ENCODE assay signal across 17 cellular contexts in the genomic region with DNA sequence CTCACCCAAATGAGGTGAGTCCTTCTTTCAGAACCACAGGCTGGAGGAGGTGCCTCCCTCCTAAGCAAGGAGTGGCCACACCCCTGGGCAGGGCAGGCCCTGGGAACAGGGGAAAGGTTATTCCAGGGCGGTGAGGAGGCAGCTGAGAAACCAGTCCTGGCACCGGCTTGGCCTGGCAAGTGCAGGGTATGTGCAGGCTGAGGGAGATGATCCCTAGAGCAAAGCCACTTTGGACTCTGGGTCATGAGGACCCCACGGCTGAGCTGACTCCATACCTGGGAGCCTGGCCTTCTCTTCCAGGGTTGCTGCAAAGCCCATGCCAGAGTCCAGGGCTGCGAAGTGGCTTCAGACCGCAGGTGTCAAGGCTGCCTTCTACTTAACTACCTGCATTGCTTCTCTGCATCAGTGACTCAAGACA. TPM values are rescaled to one million over a fixed set of nuclear protein-coding genes. Genes with fewer than 3 reads are reported as not detected.
DNase-seq lines count a peak whose midpoint lies in the region; ATAC-seq and TF ChIP-seq lines count a peak whose summit lies in the region.
"Had no signal": no experiment of that assay in that cellular context is flagged by ENCODE, and none has a peak within 500 bp of the region (broad histone marks: within the 10 kb centered on the region; RNA-seq: fewer than 3 reads in every experiment).

No MANE protein-coding gene starts in this region.

- intact Hi-C loops in CD4-positive, alpha-beta T cell (cut with DNase I, micrococcal nuclease): loop anchor here in 1 of 2 experiments (10.0 kb wide), 2 partner anchors 144 to 494 kb away; a partner anchor contains a TSS
- intact Hi-C loops in Right ventricle myocardium superior (cut with DNase I): no loop called here
- intact Hi-C loops in natural killer cell (cut with micrococcal nuclease): loop anchor here (10.0 kb wide), 1 partner anchor 434 kb away; no protein-coding TSS in a partner anchor

- H3K9me3 ChIP-seq in CD4-positive, alpha-beta T cell (ENCODE audit: control insufficient read depth, low read length): no peaks in the 10 kb centered on the region
- no peaks in the 10 kb centered on the region for H3K9me3 ChIP-seq in Peyer's patch

- H3K9me3 Mint-ChIP-seq in CD4-positive, alpha-beta T cell: peaks cover 11% of the 10 kb centered on the region
- H3K9me3 Mint-ChIP-seq in natural killer cell: peaks cover 2 to 3% of the 10 kb centered on the region in 2 donors

- POLR2A ChIA-PET in CD4-positive, alpha-beta T cell (lab: Charles Lee): no interaction called here
- POLR2A ChIA-PET in HEK293T (lab: Yijun Ruan, JAX): no interaction called here

- CTCF ChIA-PET in CD4-positive, alpha-beta T cell (lab: Charles Lee): no interaction called here
- CTCF ChIA-PET in HEK293T (lab: Yijun Ruan, JAX): interaction anchor here (0.6 kb wide), 1 partner anchor 100 kb away, joined by 3 read pairs; no protein-coding TSS in a partner anchor

- no peaks in the 10 kb centered on the region for H3K27me3 ChIP-seq in CD4-positive, alpha-beta T cell (ENCODE audit: control insufficient read depth, insufficient read depth, low read length)
- H3K27me3 ChIP-seq in Peyer's patch: no peaks in the 10 kb centered on the region

- no peaks in the 10 kb centered on the region for H3K4me1 ChIP-seq in Peyer's patch

- H3K4me1 Mint-ChIP-seq in CD4-positive, alpha-beta T cell (ENCODE audit: low read depth): peaks cover 9% of the 10 kb centered on the region
- H3K4me1 Mint-ChIP-seq in natural killer cell: peaks cover 7% of the 10 kb centered on the region in 2 donors

- peaks cover 21% of the 10 kb centered on the region for H3K36me3 Mint-ChIP-seq in CD4-positive, alpha-beta T cell (ENCODE audit: low read depth)
- H3K36me3 Mint-ChIP-seq in natural killer cell: peaks cover 7% of the 10 kb centered on the region

- H3K4me3 Mint-ChIP-seq in CD4-positive, alpha-beta T cell: no peak overlapping the region
- no peak overlapping the region for H3K4me3 Mint-ChIP-seq in natural killer cell
- H3K4me3 Mint-ChIP-seq: activated naive CD8-positive, alpha-beta T cell had no signal

- no peak overlapping the region for H3K27ac ChIP-seq in CD4-positive, alpha-beta T cell (ENCODE audit: low read depth, low read length)
- H3K27ac ChIP-seq in Peyer's patch: no peak overlapping the region

- TF ChIP-seq POLR2A in Peyer's patch (IDR thresholded peaks at IDR 0.05): no peak

- TF ChIP-seq CTCF in CD4-positive, alpha-beta T cell (IDR thresholded peaks at IDR 0.05): no peak
- no peak for TF ChIP-seq CTCF in Peyer's patch (IDR thresholded peaks at IDR 0.05)
- TF ChIP-seq CTCF in natural killer cell (IDR thresholded peaks at IDR 0.05): no peak

- peak overlapping the region; percentile 85 for H3K27ac Mint-ChIP-seq in CD4-positive, alpha-beta T cell
- peak overlapping the region in 1 of 2 donors; percentile 79 for H3K27ac Mint-ChIP-seq in natural killer cell
- H3K27ac Mint-ChIP-seq: activated naive CD8-positive, alpha-beta T cell had no signal

- H3K36me3 ChIP-seq in Peyer's patch: no peaks in the 10 kb centered on the region

- ATAC-seq in CD4-positive, alpha-beta T cell (ENCODE audit: poor library complexity): no peak
- ATAC-seq in Right ventricle myocardium superior (ENCODE audit: poor library complexity) (peak; percentile 99), natural killer cell (peak; percentile 9 to 24 (median 11)), GM21529 (IDR thresholded peaks at IDR 0.05; ENCODE audit: unreplicated experiment) (no peak), GM18868 (IDR thresholded peaks at IDR 0.05; ENCODE audit: unreplicated experiment) (no peak), HG03442 (IDR thresholded peaks at IDR 0.05; ENCODE audit: unreplicated experiment) (no peak)

- no peak overlapping the region for H3K4me3 ChIP-seq in Peyer's patch

- H3K27me3 Mint-ChIP-seq in CD4-positive, alpha-beta T cell: peaks cover 24% of the 10 kb centered on the region
- H3K27me3 Mint-ChIP-seq in natural killer cell (ENCODE audit: low read depth in 2 of 2): peaks cover 7 to 9% of the 10 kb centered on the region in 2 donors
- H3K27me3 Mint-ChIP-seq: activated naive CD8-positive, alpha-beta T cell had no signal

- DNase-seq in CD4-positive, alpha-beta T cell: no peak
- peak in 2 of 3 donors; percentile 60 to 68 for DNase-seq in Peyer's patch
- DNase-seq in Right ventricle myocardium superior: peak; percentile 69
- no peak for DNase-seq in natural killer cell
- no peak for DNase-seq in HEK293T (ENCODE audit: extremely low spot score)
- DNase-seq: DND-41; Kasumi-1; NCI-H2227 treated with DMSO at 0.1 percent for 48 hours; OCI-M1; stimulated activated CD4-positive, alpha-beta T cell treated with anti-CD3 and anti-CD28 coated beads, Interleukin-15, amount 100 ng/mL, for 24 hours; stimulated activated CD8-positive, alpha-beta memory T cell treated with anti-CD3 and anti-CD28 coated beads, Interleukin-4, amount 100 ng/mL, for 48 hours; T-helper 9 cell had no signal

TF ChIP-seq in HEK293T, 16 proteins besides CTCF, POLR2A, EP300 and RAD21:
- TF ChIP-seq L3MBTL2 (conservative IDR thresholded peaks at IDR 0.05) (no peak), HDGF (IDR thresholded peaks at IDR 0.05; ENCODE audit: borderline replicate concordance) (no peak), FOXK2 (IDR thresholded peaks at IDR 0.05) (no peak)
- TF ChIP-seq, protein P1, sequence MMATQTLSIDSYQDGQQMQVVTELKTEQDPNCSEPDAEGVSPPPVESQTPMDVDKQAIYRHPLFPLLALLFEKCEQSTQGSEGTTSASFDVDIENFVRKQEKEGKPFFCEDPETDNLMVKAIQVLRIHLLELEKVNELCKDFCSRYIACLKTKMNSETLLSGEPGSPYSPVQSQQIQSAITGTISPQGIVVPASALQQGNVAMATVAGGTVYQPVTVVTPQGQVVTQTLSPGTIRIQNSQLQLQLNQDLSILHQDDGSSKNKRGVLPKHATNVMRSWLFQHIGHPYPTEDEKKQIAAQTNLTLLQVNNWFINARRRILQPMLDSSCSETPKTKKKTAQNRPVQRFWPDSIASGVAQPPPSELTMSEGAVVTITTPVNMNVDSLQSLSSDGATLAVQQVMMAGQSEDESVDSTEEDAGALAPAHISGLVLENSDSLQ (IDR thresholded peaks at IDR 0.05): no peak

RNA-seq across cellular contexts. Expression of a gene that starts 49.5 kb away (rescaled TPM):
- not detected for total RNA-seq in CD4-positive, alpha-beta T cell
- total RNA-seq in Peyer's patch (not detected), Right ventricle myocardium superior (not detected), natural killer cell (not detected)
- total RNA-seq: activated CD8-positive, alpha-beta memory T cell treated with anti-CD3 and anti-CD28 coated beads for 36 hours had no signal

Comparison
In these comparisons a context has a peak if more than half of its experiments do, and no peak if none do; other contexts are left out.
1. ATAC-seq: peak in Right ventricle myocardium superior (single experiment) and natural killer cell (3 of 3); none in CD4-positive, alpha-beta T cell (single experiment), GM21529 (single experiment), GM18868 (single experiment) and HG03442 (single experiment).
2. DNase-seq: peak in Peyer's patch (2 of 3) and Right ventricle myocardium superior (single experiment); none in CD4-positive, alpha-beta T cell (0 of 10), natural killer cell (single experiment) and HEK293T (single experiment).